ENCODE assay signal across 8 cellular contexts in genomic region chr3:153927107-153927506, GRCh38.
DNase-seq lines count a peak whose midpoint lies in the region; ATAC-seq and TF ChIP-seq lines count a peak whose summit lies in the region.

No MANE protein-coding gene starts in this region.

- BruUV-seq in MCF 10A (replicated peaks; lab: Mats Ljungman, UMichigan) = no TSS peak

- POLR2A ChIA-PET in MCF 10A (lab: Yijun Ruan, JAX) = no interaction called here

- peak; percentile 11 for TF ChIP-seq CTCF in MCF 10A (IDR thresholded peaks at IDR 0.05; ENCODE audit: unreplicated experiment)
- no peak for TF ChIP-seq CTCF in breast epithelium (IDR thresholded peaks at IDR 0.05)
- TF ChIP-seq CTCF in testis (IDR thresholded peaks at IDR 0.05) = peak in 1 of 3 experiments; percentile 20

- H3K27me3 ChIP-seq in breast epithelium (no peaks in the 10 kb centered on the region), testis (no peaks in the 10 kb centered on the region)

- 49 to 60% methylated on average over 5 of the region's 5 CpGs for WGBS in testis, 2 donors

- no peaks in the 10 kb centered on the region for H3K4me1 Mint-ChIP-seq in MCF 10A (ENCODE audit: insufficient read depth, unreplicated experiment)

- DNase-seq in MCF 10A (ENCODE audit: unreplicated experiment) (peak; percentile 72), breast epithelium (ENCODE audit: low spot score in 2 of 2) (no peak), LoVo (ENCODE audit: low spot score) (peak; percentile 14), epidermal melanocyte (ENCODE audit: insufficient read length, low spot score) (peak; percentile 60), testis (peak; percentile 17), T-helper 9 cell (no peak)
- no peak for DNase-seq in activated naive CD4-positive, alpha-beta T cell (lab: John Stamatoyannopoulos, UW)

- H3K4me1 ChIP-seq in breast epithelium (no peaks in the 10 kb centered on the region), testis (peaks cover 4% of the 10 kb centered on the region)

- no peak overlapping the region for H3K4me3 ChIP-seq in breast epithelium
- H3K4me3 ChIP-seq in testis = no peak overlapping the region

- no peak overlapping the region for H3K4me3 Mint-ChIP-seq in MCF 10A (ENCODE audit: unreplicated experiment)

- H3K36me3 Mint-ChIP-seq in MCF 10A (ENCODE audit: insufficient read depth, unreplicated experiment) = no peaks in the 10 kb centered on the region

- H3K27ac ChIP-seq in breast epithelium = no peak overlapping the region
- no peak overlapping the region for H3K27ac ChIP-seq in testis

- TF ChIP-seq POLR2A in breast epithelium (IDR thresholded peaks at IDR 0.05) = no peak
- TF ChIP-seq POLR2A in testis (IDR thresholded peaks at IDR 0.05) = no peak

- CTCF ChIA-PET in MCF 10A (lab: Yijun Ruan, JAX) = interaction anchor here (0.6 kb wide), 1 partner anchor 32 kb away, joined by 3 read pairs; no protein-coding TSS in a partner anchor

- no peak overlapping the region for H3K27ac Mint-ChIP-seq in MCF 10A (ENCODE audit: low read depth, unreplicated experiment)

- H3K36me3 ChIP-seq in breast epithelium (no peaks in the 10 kb centered on the region), testis (ENCODE audit: low read depth, missing control alignments) (no peaks in the 10 kb centered on the region)

- H3K9me3 Mint-ChIP-seq in MCF 10A (ENCODE audit: unreplicated experiment) = no peaks in the 10 kb centered on the region

- no peak for ATAC-seq in GM19328 (IDR thresholded peaks at IDR 0.05; ENCODE audit: unreplicated experiment)

- intact Hi-C loops in MCF 10A (cut with micrococcal nuclease) (loop anchor here (1.0 to 10.0 kb wide), 6 partner anchors 140 to 901 kb away; no protein-coding TSS in a partner anchor), breast epithelium (cut with DNase I; ENCODE audit: low total_unique reads) (no loop called here), testis (cut with DNase I; ENCODE audit: low total_unique reads) (no loop called here)

- H3K9me3 ChIP-seq in breast epithelium (no peaks in the 10 kb centered on the region), testis (no peaks in the 10 kb centered on the region)

- H3K27me3 Mint-ChIP-seq in MCF 10A (ENCODE audit: insufficient read depth, unreplicated experiment) = no peaks in the 10 kb centered on the region

Comparison
In these comparisons a context has a peak if more than half of its experiments do, and no peak if none do; other contexts are left out.
1. DNase-seq: peak in MCF 10A (single experiment), LoVo (single experiment), epidermal melanocyte (single experiment) and testis (single experiment); none in breast epithelium (0 of 2), activated naive CD4-positive, alpha-beta T cell (0 of 4) and T-helper 9 cell (single experiment).